Comparison of ENCODE assay signal across 7 cellular contexts in genomic region chr6:70831427-70831826, GRCh38.
"Had no signal": no experiment of that assay in that cellular context is flagged by ENCODE, and none has a peak within 500 bp of the region (broad histone marks: within the 10 kb centered on the region; RNA-seq: fewer than 3 reads in every experiment).

No MANE protein-coding gene starts in this region.

- FAIRE-seq: G401.6, GM12878, GM12892, GM18507, GM19239 had no signal

- ATAC-seq: GM12878 had no signal

- H3K4me3 ChIP-seq: GM12878 had no signal

- DNase-seq: GDM1, GF-D8 had no signal
